Comparison of ENCODE assay signal across 10 cellular contexts in genomic region chr4:550268-550667, GRCh38. TPM values are rescaled to one million over a fixed set of nuclear protein-coding genes. Genes with fewer than 3 reads are reported as not detected.
"Had no signal": no experiment of that assay in that cellular context is flagged by ENCODE, and none has a peak within 500 bp of the region (broad histone marks: within the 10 kb centered on the region; RNA-seq: fewer than 3 reads in every experiment).

No MANE protein-coding gene starts in this region.

RNA-seq across cellular contexts. Expression of gene TMEM271, which starts 25.8 kb away (rescaled TPM):
- total RNA-seq: OCI-LY7, PC-3, PC-9, Peyer's patch, Right ventricle myocardium inferior, Right ventricle myocardium superior, RPMI7951, SJSA1, SK-MEL-5 had no signal
- polyA plus RNA-seq: SK-N-SH had no signal
